16 cellular contexts compared by ENCODE assay signal in genomic region chr1:162366671-162367070, GRCh38. TPM values are rescaled to one million over a fixed set of nuclear protein-coding genes. Genes with fewer than 3 reads are reported as not detected.
DNase-seq lines count a peak whose midpoint lies in the region; ATAC-seq and TF ChIP-seq lines count a peak whose summit lies in the region.
"Had no signal": no experiment of that assay in that cellular context is flagged by ENCODE, and none has a peak within 500 bp of the region (broad histone marks: within the 10 kb centered on the region; RNA-seq: fewer than 3 reads in every experiment).

No MANE protein-coding gene starts in this region.

- CTCF ChIA-PET in activated CD4-positive, alpha-beta T cell treated with anti-CD3 and anti-CD28 coated beads, Interleukin-2, amount 10 ng/mL, durations not matched to agents 7 days and 5 days (lab: Charles Lee): interaction anchor here (1.9 kb wide), 1 partner anchor 10 kb away, joined by 5 read pairs; no protein-coding TSS in a partner anchor
- CTCF ChIA-PET in activated CD4-positive, alpha-beta T cell treated with anti-CD3 and anti-CD28 coated beads for 36 hours (lab: Charles Lee): interaction anchor here (0.9 to 1.4 kb wide), 3 partner anchors 9 to 111 kb away, joined by 3 to 6 read pairs (median 4); no protein-coding TSS in a partner anchor

- no peaks in the 10 kb centered on the region for H3K9me3 ChIP-seq in RWPE2 (ENCODE audit: severe bottlenecking)

- no peaks in the 10 kb centered on the region for H3K9me3 Mint-ChIP-seq in activated CD4-positive, alpha-beta T cell treated with anti-CD3 and anti-CD28 coated beads, Interleukin-2, amount 10 ng/mL, durations not matched to agents 7 days and 5 days
- no peaks in the 10 kb centered on the region for H3K9me3 Mint-ChIP-seq in activated CD4-positive, alpha-beta T cell treated with anti-CD3 and anti-CD28 coated beads for 36 hours (ENCODE audit: low read depth)
- H3K9me3 Mint-ChIP-seq: neural crest cell had no signal

- no peaks in the 10 kb centered on the region for H3K4me1 Mint-ChIP-seq in activated CD4-positive, alpha-beta T cell treated with anti-CD3 and anti-CD28 coated beads, Interleukin-2, amount 10 ng/mL, durations not matched to agents 7 days and 5 days
- no peaks in the 10 kb centered on the region for H3K4me1 Mint-ChIP-seq in activated CD4-positive, alpha-beta T cell treated with anti-CD3 and anti-CD28 coated beads for 36 hours
- H3K4me1 Mint-ChIP-seq: neural crest cell had no signal

- no peak for DNase-seq in activated CD4-positive, alpha-beta T cell treated with anti-CD3 and anti-CD28 coated beads, Interleukin-2, amount 10 ng/mL, durations not matched to agents 7 days and 5 days
- DNase-seq in activated CD4-positive, alpha-beta T cell treated with anti-CD3 and anti-CD28 coated beads for 36 hours: no peak
- DNase-seq in RWPE2 (ENCODE audit: low spot score) (no peak), fibroblast of the aortic adventitia (ENCODE audit: low read depth) (no peak), inferior parietal cortex (ENCODE audit: extremely low spot score) (no peak), NCI-H1105 (lab: John Stamatoyannopoulos, UW) (no peak), AG20443 (ENCODE audit: low spot score) (no peak)
- DNase-seq: 8988T; activated effector memory CD4-positive, alpha-beta T cell treated with Interleukin-2 at 50 U/mL for 16 hours had no signal

- no peak for TF ChIP-seq CTCF in RWPE2 (IDR thresholded peaks at IDR 0.05; ENCODE audit: poor library complexity, severe bottlenecking)
- TF ChIP-seq CTCF in fibroblast of the aortic adventitia (IDR thresholded peaks at IDR 0.05; ENCODE audit: insufficient read depth, low read length): no peak

- H3K36me3 ChIP-seq in RWPE2 (ENCODE audit: low read depth): no peaks in the 10 kb centered on the region

- H3K27me3 Mint-ChIP-seq in activated CD4-positive, alpha-beta T cell treated with anti-CD3 and anti-CD28 coated beads, Interleukin-2, amount 10 ng/mL, durations not matched to agents 7 days and 5 days: no peaks in the 10 kb centered on the region
- H3K27me3 Mint-ChIP-seq in activated CD4-positive, alpha-beta T cell treated with anti-CD3 and anti-CD28 coated beads for 36 hours: no peaks in the 10 kb centered on the region

- intact Hi-C loops in activated CD4-positive, alpha-beta T cell treated with anti-CD3 and anti-CD28 coated beads for 36 hours (cut with DNase I, micrococcal nuclease): no loop called here

- no peaks in the 10 kb centered on the region for H3K27me3 ChIP-seq in RWPE2 (ENCODE audit: insufficient read depth, poor library complexity, severe bottlenecking)

- peak overlapping the region; percentile 34 for H3K4me3 ChIP-seq in RWPE2 (ENCODE audit: severe bottlenecking)
- peak overlapping the region; percentile 61 for H3K4me3 ChIP-seq in fibroblast of the aortic adventitia (ENCODE audit: low read depth, low read length)
- peak overlapping the region; percentile 15 to 46 (median 28) for H3K4me3 ChIP-seq in skin epidermis
- H3K4me3 ChIP-seq: smooth muscle cell had no signal

- H3K36me3 Mint-ChIP-seq in activated CD4-positive, alpha-beta T cell treated with anti-CD3 and anti-CD28 coated beads, Interleukin-2, amount 10 ng/mL, durations not matched to agents 7 days and 5 days (ENCODE audit: low read depth): no peaks in the 10 kb centered on the region
- no peaks in the 10 kb centered on the region for H3K36me3 Mint-ChIP-seq in activated CD4-positive, alpha-beta T cell treated with anti-CD3 and anti-CD28 coated beads for 36 hours (ENCODE audit: low read depth)

- ATAC-seq in activated CD4-positive, alpha-beta T cell treated with anti-CD3 and anti-CD28 coated beads for 36 hours: no peak
- ATAC-seq in RWPE2 (ENCODE audit: low read depth): peak; percentile 65

- POLR2A ChIA-PET in activated CD4-positive, alpha-beta T cell treated with anti-CD3 and anti-CD28 coated beads, Interleukin-2, amount 10 ng/mL, durations not matched to agents 7 days and 5 days (lab: Charles Lee): no interaction called here
- POLR2A ChIA-PET in activated CD4-positive, alpha-beta T cell treated with anti-CD3 and anti-CD28 coated beads for 36 hours (lab: Charles Lee): no interaction called here

- peak overlapping the region; percentile 36 for H3K27ac ChIP-seq in RWPE2 (ENCODE audit: poor library complexity, severe bottlenecking)
- peak overlapping the region in 1 of 21 experiments; percentile 76 for H3K27ac ChIP-seq in skin epidermis

- H3K27ac Mint-ChIP-seq in activated CD4-positive, alpha-beta T cell treated with anti-CD3 and anti-CD28 coated beads, Interleukin-2, amount 10 ng/mL, durations not matched to agents 7 days and 5 days: no peak overlapping the region
- no peak overlapping the region for H3K27ac Mint-ChIP-seq in activated CD4-positive, alpha-beta T cell treated with anti-CD3 and anti-CD28 coated beads for 36 hours

- H3K4me3 Mint-ChIP-seq in activated CD4-positive, alpha-beta T cell treated with anti-CD3 and anti-CD28 coated beads, Interleukin-2, amount 10 ng/mL, durations not matched to agents 7 days and 5 days: peak overlapping the region; percentile 5
- H3K4me3 Mint-ChIP-seq in activated CD4-positive, alpha-beta T cell treated with anti-CD3 and anti-CD28 coated beads for 36 hours: no peak overlapping the region
- H3K4me3 Mint-ChIP-seq: neural crest cell had no signal

- peaks cover 2% of the 10 kb centered on the region for H3K4me1 ChIP-seq in RWPE2 (ENCODE audit: insufficient read depth, poor library complexity, severe bottlenecking)

RNA-seq across cellular contexts. Expression of gene SPATA46, which starts 10.0 kb away (rescaled TPM):
- not detected for total RNA-seq in activated CD4-positive, alpha-beta T cell treated with anti-CD3 and anti-CD28 coated beads, Interleukin-2, amount 10 ng/mL, durations not matched to agents 7 days and 5 days
- total RNA-seq in activated CD4-positive, alpha-beta T cell treated with anti-CD3 and anti-CD28 coated beads for 36 hours: not detected
- not detected in 2 replicates for total RNA-seq in fibroblast of the aortic adventitia (ENCODE audit: low replicate concordance)
- total RNA-seq: activated CD8-positive, alpha-beta memory T cell treated with anti-CD3 and anti-CD28 coated beads for 36 hours; dermis blood vessel endothelial cell; frontal cortex; lung microvascular endothelial cell; neural crest cell; smooth muscle cell had no signal

RNA-seq across cellular contexts. Expression of gene C1orf226, which starts 14.9 kb away (rescaled TPM):
- not detected for total RNA-seq in activated CD4-positive, alpha-beta T cell treated with anti-CD3 and anti-CD28 coated beads, Interleukin-2, amount 10 ng/mL, durations not matched to agents 7 days and 5 days
- total RNA-seq in activated CD4-positive, alpha-beta T cell treated with anti-CD3 and anti-CD28 coated beads for 36 hours: under 1 TPM; 0.16 TPM
- total RNA-seq in fibroblast of the aortic adventitia (ENCODE audit: low replicate concordance): 0.09 TPM in 1 of 2 replicates, not detected in the other

RNA-seq across cellular contexts. Expression of gene SH2D1B, which starts 45.3 kb away (rescaled TPM):
- total RNA-seq in activated CD4-positive, alpha-beta T cell treated with anti-CD3 and anti-CD28 coated beads, Interleukin-2, amount 10 ng/mL, durations not matched to agents 7 days and 5 days: not detected
- not detected for total RNA-seq in activated CD4-positive, alpha-beta T cell treated with anti-CD3 and anti-CD28 coated beads for 36 hours
- total RNA-seq in fibroblast of the aortic adventitia (ENCODE audit: low replicate concordance): under 0.01 TPM in 1 of 2 replicates, not detected in the other
- total RNA-seq: activated CD8-positive, alpha-beta memory T cell treated with anti-CD3 and anti-CD28 coated beads for 36 hours; dermis blood vessel endothelial cell; frontal cortex; lung microvascular endothelial cell; neural crest cell; smooth muscle cell had no signal
